In the genomic region with DNA sequence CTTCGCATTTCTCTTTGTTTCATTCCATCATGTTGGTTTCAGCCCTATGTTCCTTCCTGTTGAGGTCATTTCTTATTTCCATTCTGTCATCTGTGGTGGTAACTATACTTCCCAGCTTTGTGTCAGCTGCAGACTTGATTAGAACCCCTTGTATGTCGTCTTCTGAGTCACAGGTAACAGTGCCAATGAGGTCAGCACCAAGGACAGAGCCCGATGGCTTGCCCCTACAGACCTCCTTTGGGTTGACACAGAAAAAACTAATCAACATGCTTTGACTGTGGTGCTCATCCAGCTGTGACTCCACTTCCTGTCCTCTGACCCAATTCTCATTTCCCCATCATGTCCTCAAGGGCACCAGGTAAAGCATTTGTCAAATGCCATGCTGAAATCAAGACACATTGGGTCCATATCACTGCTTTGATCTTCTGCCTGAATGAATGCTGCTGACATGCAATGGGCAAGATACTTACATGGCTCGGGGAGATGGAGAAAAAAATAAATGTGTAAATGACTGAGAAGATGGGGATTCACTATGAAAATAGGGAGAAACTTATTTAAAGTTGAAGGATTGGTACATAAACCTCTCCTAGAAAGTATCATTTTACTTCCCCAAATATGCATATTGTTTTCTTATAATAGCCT, we compare ENCODE assay signal across 10 cellular contexts. TPM values are rescaled to one million over a fixed set of nuclear protein-coding genes. Genes with fewer than 3 reads are reported as not detected.
A peak's percentile ranks its signal among the peaks of the same experiment; 100 is the strongest.
DNase-seq lines count a peak whose midpoint lies in the region; ATAC-seq, FAIRE-seq and TF ChIP-seq lines count a peak whose summit lies in the region.
"Had no signal": no experiment of that assay in that cellular context is flagged by ENCODE, and none has a peak within 500 bp of the region (broad histone marks: within the 10 kb centered on the region; RNA-seq: fewer than 3 reads in every experiment).

No MANE protein-coding gene starts in this region.

- H3K4me1 ChIP-seq in liver (ENCODE audit: control insufficient read depth in 4 of 4, insufficient read depth in 4 of 4, low read length in 3 of 4), result peaks cover 0 to 4% (median 1%) of the 10 kb centered on the region in 4 donors

- no peak overlapping the region for H3K27ac ChIP-seq in liver (ENCODE audit: low read depth in 1 of 2, low read length in 2 of 2)

- no peak for DNase-seq in GM18507 (ENCODE audit: extremely low spot score, insufficient read length, low read depth)
- DNase-seq in activated CD4-positive, alpha-beta memory T cell treated with anti-CD3 and anti-CD28 coated beads for 36 hours, result peak; percentile 37
- DNase-seq in SK-N-DZ (ENCODE audit: low spot score), result no peak
- DNase-seq in HPDE6-E6E7 (ENCODE audit: extremely low spot score), result no peak
- DNase-seq in T1000 (lab: John Stamatoyannopoulos, UW), result no peak
- DNase-seq: NCI-H2227 treated with DMSO at 0.1 percent for 48 hours had no signal

- TF ChIP-seq CTCF in liver (IDR thresholded peaks at IDR 0.05; ENCODE audit: low read depth, low read length, missing input control), result no peak

- H3K4me3 Mint-ChIP-seq in activated CD4-positive, alpha-beta memory T cell treated with anti-CD3 and anti-CD28 coated beads for 36 hours, result no peak overlapping the region
- H3K4me3 Mint-ChIP-seq: dendritic cell treated with granulocyte-macrophage colony-stimulating factor and Interleukin-4, amounts not matched to agents 40 ng/mL and 50 ng/mL, for 4 days; mesothelial cell of epicardium had no signal

- peaks cover 0 to 3% (median under 1%) of the 10 kb centered on the region in 4 donors for H3K27me3 ChIP-seq in liver (ENCODE audit: control insufficient read depth in 4 of 4, insufficient read depth in 4 of 4, low read length in 3 of 4)

- H3K9ac ChIP-seq in liver (ENCODE audit: low read depth in 1 of 2, low read length in 2 of 2), result no peak overlapping the region

- no peaks in the 10 kb centered on the region for H3K4me1 Mint-ChIP-seq in activated CD4-positive, alpha-beta memory T cell treated with anti-CD3 and anti-CD28 coated beads for 36 hours (ENCODE audit: low read depth)
- H3K4me1 Mint-ChIP-seq: mesothelial cell of epicardium had no signal

- CTCF ChIA-PET in activated CD4-positive, alpha-beta memory T cell treated with anti-CD3 and anti-CD28 coated beads for 36 hours (lab: Charles Lee), result interaction anchor here (2.8 kb wide), 1 partner anchor 10 kb away, joined by 9 read pairs; no protein-coding TSS in a partner anchor

- POLR2A ChIA-PET in activated CD4-positive, alpha-beta memory T cell treated with anti-CD3 and anti-CD28 coated beads for 36 hours (lab: Charles Lee), result no interaction called here

- no peaks in the 10 kb centered on the region for H3K36me3 ChIP-seq in liver (ENCODE audit: control insufficient read depth in 4 of 4, insufficient read depth in 3 of 4, low read depth in 1 of 4, low read length in 3 of 4)

- FAIRE-seq in GM18507 (lab: Jason Lieb, UNC), result peak; percentile 68

- intact Hi-C loops in activated CD4-positive, alpha-beta memory T cell treated with anti-CD3 and anti-CD28 coated beads for 36 hours (cut with micrococcal nuclease), result no loop called here

- H3K27ac Mint-ChIP-seq in activated CD4-positive, alpha-beta memory T cell treated with anti-CD3 and anti-CD28 coated beads for 36 hours, result no peak overlapping the region
- H3K27ac Mint-ChIP-seq: dendritic cell treated with granulocyte-macrophage colony-stimulating factor and Interleukin-4, amounts not matched to agents 40 ng/mL and 50 ng/mL, for 4 days; mesothelial cell of epicardium had no signal

- ATAC-seq in HG03354 (IDR thresholded peaks at IDR 0.05; ENCODE audit: poor library complexity, severe bottlenecking, unreplicated experiment), result peak; percentile 66

- H3K9me3 ChIP-seq in liver (ENCODE audit: control insufficient read depth in 4 of 4, low read length in 3 of 4), result no peaks in the 10 kb centered on the region

- H3K36me3 Mint-ChIP-seq in activated CD4-positive, alpha-beta memory T cell treated with anti-CD3 and anti-CD28 coated beads for 36 hours, result no peaks in the 10 kb centered on the region
- H3K36me3 Mint-ChIP-seq: mesothelial cell of epicardium had no signal

- no peak for TF ChIP-seq RAD21 in liver (IDR thresholded peaks at IDR 0.05)

- no peaks in the 10 kb centered on the region for H3K9me3 Mint-ChIP-seq in activated CD4-positive, alpha-beta memory T cell treated with anti-CD3 and anti-CD28 coated beads for 36 hours
- H3K9me3 Mint-ChIP-seq: dendritic cell treated with granulocyte-macrophage colony-stimulating factor and Interleukin-4, amounts not matched to agents 40 ng/mL and 50 ng/mL, for 4 days; mesothelial cell of epicardium had no signal

- H3K4me3 ChIP-seq in liver (ENCODE audit: low read depth in 1 of 3, low read length in 3 of 3), result no peak overlapping the region

- peaks cover 18% of the 10 kb centered on the region for H3K27me3 Mint-ChIP-seq in activated CD4-positive, alpha-beta memory T cell treated with anti-CD3 and anti-CD28 coated beads for 36 hours

- 41% methylated on average over 4 of the region's 4 CpGs for WGBS in liver

TF ChIP-seq in liver, 16 proteins besides CTCF, POLR2A, EP300 and RAD21:
- TF ChIP-seq TAF1 (conservative IDR thresholded peaks at IDR 0.05), result no peak
- TF ChIP-seq, protein P1, sequence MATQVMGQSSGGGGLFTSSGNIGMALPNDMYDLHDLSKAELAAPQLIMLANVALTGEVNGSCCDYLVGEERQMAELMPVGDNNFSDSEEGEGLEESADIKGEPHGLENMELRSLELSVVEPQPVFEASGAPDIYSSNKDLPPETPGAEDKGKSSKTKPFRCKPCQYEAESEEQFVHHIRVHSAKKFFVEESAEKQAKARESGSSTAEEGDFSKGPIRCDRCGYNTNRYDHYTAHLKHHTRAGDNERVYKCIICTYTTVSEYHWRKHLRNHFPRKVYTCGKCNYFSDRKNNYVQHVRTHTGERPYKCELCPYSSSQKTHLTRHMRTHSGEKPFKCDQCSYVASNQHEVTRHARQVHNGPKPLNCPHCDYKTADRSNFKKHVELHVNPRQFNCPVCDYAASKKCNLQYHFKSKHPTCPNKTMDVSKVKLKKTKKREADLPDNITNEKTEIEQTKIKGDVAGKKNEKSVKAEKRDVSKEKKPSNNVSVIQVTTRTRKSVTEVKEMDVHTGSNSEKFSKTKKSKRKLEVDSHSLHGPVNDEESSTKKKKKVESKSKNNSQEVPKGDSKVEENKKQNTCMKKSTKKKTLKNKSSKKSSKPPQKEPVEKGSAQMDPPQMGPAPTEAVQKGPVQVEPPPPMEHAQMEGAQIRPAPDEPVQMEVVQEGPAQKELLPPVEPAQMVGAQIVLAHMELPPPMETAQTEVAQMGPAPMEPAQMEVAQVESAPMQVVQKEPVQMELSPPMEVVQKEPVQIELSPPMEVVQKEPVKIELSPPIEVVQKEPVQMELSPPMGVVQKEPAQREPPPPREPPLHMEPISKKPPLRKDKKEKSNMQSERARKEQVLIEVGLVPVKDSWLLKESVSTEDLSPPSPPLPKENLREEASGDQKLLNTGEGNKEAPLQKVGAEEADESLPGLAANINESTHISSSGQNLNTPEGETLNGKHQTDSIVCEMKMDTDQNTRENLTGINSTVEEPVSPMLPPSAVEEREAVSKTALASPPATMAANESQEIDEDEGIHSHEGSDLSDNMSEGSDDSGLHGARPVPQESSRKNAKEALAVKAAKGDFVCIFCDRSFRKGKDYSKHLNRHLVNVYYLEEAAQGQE (IDR thresholded peaks at IDR 0.05), result peak; percentile 96

RNA-seq across cellular contexts. Expression of a gene that starts 25.6 kb away (rescaled TPM):
- not detected for total RNA-seq in activated CD4-positive, alpha-beta memory T cell treated with anti-CD3 and anti-CD28 coated beads for 36 hours
- total RNA-seq in liver, result under 1 TPM; 0.14 to 0.25 TPM
- under 1 TPM; 0.28 to 0.33 TPM for polyA plus RNA-seq in liver
- polyA plus RNA-seq in SK-N-DZ (2014; cell fraction: cytosol; rRNA removed), result 0.64 and 1.6 TPM in 2 replicates
- polyA plus RNA-seq in SK-N-DZ (2014; cell fraction: nucleus; rRNA removed), result 4.6 and 5.2 TPM in 2 replicates
